21 cellular contexts compared by ENCODE assay signal in genomic region chr9:123832858-123833257, GRCh38.
"Had no signal": no experiment of that assay in that cellular context is flagged by ENCODE, and none has a peak within 500 bp of the region (broad histone marks: within the 10 kb centered on the region; RNA-seq: fewer than 3 reads in every experiment).

No MANE protein-coding gene starts in this region.

- H3K27ac Mint-ChIP-seq: activated CD4-positive, alpha-beta T cell treated with anti-CD3 and anti-CD28 coated beads for 36 hours; activated naive CD8-positive, alpha-beta T cell treated with anti-CD3 and anti-CD28 coated beads for 36 hours; immature natural killer cell; naive thymus-derived CD8-positive, alpha-beta T cell; stimulated activated memory B cell treated with anti-CD40 and anti-IgM and Interleukin-4, amounts not matched to agents 10 μg/mL and 1 μg/mL and 100 μg/mL, for 72 hours; type B pancreatic cell; WTC11 had no signal

- DNase-seq: activated CD4-positive, alpha-beta T cell treated with anti-CD3 and anti-CD28 coated beads for 36 hours; activated CD4-positive, alpha-beta T cell treated with anti-CD3 and anti-CD28 coated beads, Interleukin-2, amount 50 U/mL, for 48 hours; activated naive CD4-positive, alpha-beta T cell; activated naive CD8-positive, alpha-beta T cell treated with anti-CD3 and anti-CD28 coated beads for 36 hours; activated T-cell treated with anti-CD3 and anti-CD28 coated beads for 4 hours; amniotic stem cell; dermis blood vessel endothelial cell; effector memory CD4-positive, alpha-beta T cell; immature natural killer cell; kidney glomerular epithelial cell; naive thymus-derived CD8-positive, alpha-beta T cell; nucleus accumbens; sigmoid colon; stimulated activated CD4-positive, alpha-beta T cell treated with anti-CD3 and anti-CD28 coated beads, Interleukin-4, amount 100 ng/mL, for 4 hours; testis had no signal

- H3K27me3 Mint-ChIP-seq: activated CD4-positive, alpha-beta T cell treated with anti-CD3 and anti-CD28 coated beads for 36 hours; activated naive CD8-positive, alpha-beta T cell treated with anti-CD3 and anti-CD28 coated beads for 36 hours; naive thymus-derived CD8-positive, alpha-beta T cell; stimulated activated memory B cell treated with anti-CD40 and anti-IgM and Interleukin-4, amounts not matched to agents 10 μg/mL and 1 μg/mL and 100 μg/mL, for 72 hours; type B pancreatic cell had no signal

- H3K4me3 ChIP-seq: cardiac muscle cell, esophagus muscularis mucosa, gastroesophageal sphincter, sigmoid colon, testis had no signal

- H3K4me3 Mint-ChIP-seq: activated CD4-positive, alpha-beta T cell treated with anti-CD3 and anti-CD28 coated beads for 36 hours; activated naive CD8-positive, alpha-beta T cell treated with anti-CD3 and anti-CD28 coated beads for 36 hours; immature natural killer cell; naive thymus-derived CD8-positive, alpha-beta T cell; stimulated activated memory B cell treated with anti-CD40 and anti-IgM and Interleukin-4, amounts not matched to agents 10 μg/mL and 1 μg/mL and 100 μg/mL, for 72 hours; type B pancreatic cell; WTC11 had no signal

- ATAC-seq: activated CD4-positive, alpha-beta T cell treated with anti-CD3 and anti-CD28 coated beads for 36 hours; gastroesophageal sphincter; naive thymus-derived CD8-positive, alpha-beta T cell; stimulated activated memory B cell treated with anti-CD40 and anti-IgM and Interleukin-4, amounts not matched to agents 10 μg/mL and 1 μg/mL and 100 μg/mL, for 72 hours; WTC11 had no signal
